Comparison of ENCODE assay signal across 8 cellular contexts in genomic region chr20:33859157-33859695, GRCh38. TPM values are rescaled to one million over a fixed set of nuclear protein-coding genes. Genes with fewer than 3 reads are reported as not detected.
A peak's percentile ranks its signal among the peaks of the same experiment; 100 is the strongest.
DNase-seq lines count a peak whose midpoint lies in the region; ATAC-seq and TF ChIP-seq lines count a peak whose summit lies in the region.

No MANE protein-coding gene starts in this region.

- peak overlapping the region in 3 of 4 donors; percentile 11 to 49 (median 49) for H3K27ac ChIP-seq in Peyer's patch

- peak; percentile 32 for DNase-seq in activated T-cell treated with anti-CD3 and anti-CD28 coated beads, Interleukin-2, amount 50 U/mL, for 1 hour
- DNase-seq in activated T-cell treated with anti-CD3 and anti-CD28 coated beads for 4 hours (no peak), Peyer's patch (peak; percentile 55 to 73 (median 71)), BE2C (no peak)
- DNase-seq in effector memory CD8-positive, alpha-beta T cell = peak in 2 of 3 experiments; percentile 18 to 25
- DNase-seq in NK-92 treated with Interleukin-12 subunit alpha and Interleukin-12 subunit beta, amount 100 ng/mL, for 24 hours (lab: John Stamatoyannopoulos, UW) = no peak

- H3K27me3 Mint-ChIP-seq in effector memory CD8-positive, alpha-beta T cell = no peaks in the 10 kb centered on the region
- H3K27me3 Mint-ChIP-seq in stimulated activated naive CD8-positive, alpha-beta T cell treated with anti-CD3 and anti-CD28 coated beads, Interleukin-15, Interleukin-2, amounts not matched to agents 100 ng/mL and 50 ng/mL, for 24 hours = no peaks in the 10 kb centered on the region

- peaks cover 11 to 23% of the 10 kb centered on the region in 2 donors for H3K4me1 Mint-ChIP-seq in effector memory CD8-positive, alpha-beta T cell (ENCODE audit: low read depth in 2 of 2)
- peaks cover 22% of the 10 kb centered on the region for H3K4me1 Mint-ChIP-seq in stimulated activated naive CD8-positive, alpha-beta T cell treated with anti-CD3 and anti-CD28 coated beads, Interleukin-15, Interleukin-2, amounts not matched to agents 100 ng/mL and 50 ng/mL, for 24 hours (ENCODE audit: low read depth)

- H3K27ac Mint-ChIP-seq in effector memory CD8-positive, alpha-beta T cell = peak overlapping the region; percentile 92 to 96
- peak overlapping the region; percentile 59 for H3K27ac Mint-ChIP-seq in stimulated activated naive CD8-positive, alpha-beta T cell treated with anti-CD3 and anti-CD28 coated beads, Interleukin-15, Interleukin-2, amounts not matched to agents 100 ng/mL and 50 ng/mL, for 24 hours

- H3K4me3 Mint-ChIP-seq in effector memory CD8-positive, alpha-beta T cell = peak overlapping the region; percentile 15 to 80
- no peak overlapping the region for H3K4me3 Mint-ChIP-seq in stimulated activated naive CD8-positive, alpha-beta T cell treated with anti-CD3 and anti-CD28 coated beads, Interleukin-15, Interleukin-2, amounts not matched to agents 100 ng/mL and 50 ng/mL, for 24 hours

- H3K9me3 ChIP-seq in Peyer's patch = no peaks in the 10 kb centered on the region
- H3K9me3 ChIP-seq in BE2C = no peaks in the 10 kb centered on the region

- peaks cover 23% of the 10 kb centered on the region for H3K36me3 Mint-ChIP-seq in effector memory CD8-positive, alpha-beta T cell (ENCODE audit: insufficient read depth)
- H3K36me3 Mint-ChIP-seq in stimulated activated naive CD8-positive, alpha-beta T cell treated with anti-CD3 and anti-CD28 coated beads, Interleukin-15, Interleukin-2, amounts not matched to agents 100 ng/mL and 50 ng/mL, for 24 hours (ENCODE audit: low read depth) = peaks cover 12% of the 10 kb centered on the region

- no peak overlapping the region for H3K4me3 ChIP-seq in Peyer's patch
- no peak overlapping the region for H3K4me3 ChIP-seq in BE2C (ENCODE audit: low read depth, low read length)

- no peak for TF ChIP-seq POLR2A in Peyer's patch (IDR thresholded peaks at IDR 0.05)

- no peaks in the 10 kb centered on the region for H3K9me3 Mint-ChIP-seq in effector memory CD8-positive, alpha-beta T cell
- H3K9me3 Mint-ChIP-seq in stimulated activated naive CD8-positive, alpha-beta T cell treated with anti-CD3 and anti-CD28 coated beads, Interleukin-15, Interleukin-2, amounts not matched to agents 100 ng/mL and 50 ng/mL, for 24 hours = no peaks in the 10 kb centered on the region

- peaks cover 0 to 29% (median 0%) of the 10 kb centered on the region in 3 donors for H3K36me3 ChIP-seq in Peyer's patch
- peaks cover under 1% of the 10 kb centered on the region for H3K36me3 ChIP-seq in BE2C

- TF ChIP-seq CTCF in Peyer's patch (IDR thresholded peaks at IDR 0.05) (no peak), BE2C (IDR thresholded peaks at IDR 0.05; ENCODE audit: low read depth, low read length) (no peak)

- H3K4me1 ChIP-seq in Peyer's patch (peaks cover 0 to 19% (median 12%) of the 10 kb centered on the region in 4 donors), BE2C (peaks cover 12% of the 10 kb centered on the region)

- H3K27me3 ChIP-seq in Peyer's patch = no peaks in the 10 kb centered on the region
- H3K27me3 ChIP-seq in BE2C = no peaks in the 10 kb centered on the region

- ATAC-seq in effector memory CD8-positive, alpha-beta T cell (replicated peaks) = peak; percentile 81
- no peak for ATAC-seq in HG02840 (IDR thresholded peaks at IDR 0.05; ENCODE audit: low FRiP score, unreplicated experiment)

RNA-seq across cellular contexts. Expression of gene CHMP4B, which starts 48.1 kb away (rescaled TPM):
- total RNA-seq in Peyer's patch = 100 to 1,000 TPM in 3 of 4 donors, 10 to 100 TPM in 1; 80.0 to 137 (median 111) TPM
- polyA plus RNA-seq in BE2C (2012; ENCODE audit: insufficient read depth, insufficient read length, low read depth) = 132 TPM

Comparison
In these comparisons a context has a peak if more than half of its experiments do, and no peak if none do; other contexts are left out.
1. DNase-seq: peak in activated T-cell treated with anti-CD3 and anti-CD28 coated beads, Interleukin-2, amount 50 U/mL, for 1 hour (single experiment), Peyer's patch (3 of 3) and effector memory CD8-positive, alpha-beta T cell (2 of 3); none in activated T-cell treated with anti-CD3 and anti-CD28 coated beads for 4 hours (single experiment), NK-92 treated with Interleukin-12 subunit alpha and Interleukin-12 subunit beta, amount 100 ng/mL, for 24 hours (single experiment) and BE2C (single experiment).